8 cellular contexts compared by ENCODE assay signal in genomic region chr12:132954471-132955048, GRCh38. TPM values are rescaled to one million over a fixed set of nuclear protein-coding genes. Genes with fewer than 3 reads are reported as not detected.
DNase-seq lines count a peak whose midpoint lies in the region; ATAC-seq and TF ChIP-seq lines count a peak whose summit lies in the region.
"Had no signal": no experiment of that assay in that cellular context is flagged by ENCODE, and none has a peak within 500 bp of the region (broad histone marks: within the 10 kb centered on the region; RNA-seq: fewer than 3 reads in every experiment).

No MANE protein-coding gene starts in this region.

- peak overlapping the region; percentile 87 for H3K4me3 ChIP-seq in GM23338
- no peak overlapping the region for H3K4me3 ChIP-seq in SU-DHL-6 (ENCODE audit: insufficient read depth, low read length, poor library complexity, severe bottlenecking)
- H3K4me3 ChIP-seq in fibroblast of mammary gland (ENCODE audit: control insufficient read depth, low read depth, low read length): peak overlapping the region; percentile 89
- H3K4me3 ChIP-seq in skeletal muscle cell (ENCODE audit: low read depth, low read length): peak overlapping the region; percentile 90

- H3F3A ChIP-seq in GM23338 (replicated peaks; ENCODE audit: low read depth) (peaks cover 22% of the 10 kb centered on the region), SU-DHL-6 (ENCODE audit: insufficient read depth) (peaks cover 13% of the 10 kb centered on the region; the same call in 1 of the 2 replicates)

- H3K27me3 ChIP-seq in GM23338 (ENCODE audit: insufficient read depth) (no peaks in the 10 kb centered on the region), SU-DHL-6 (ENCODE audit: low read length) (no peaks in the 10 kb centered on the region)

- peaks cover 49% of the 10 kb centered on the region for H3K36me3 Mint-ChIP-seq in GM23338 (ENCODE audit: low read depth)

- H3K27me3 Mint-ChIP-seq in GM23338 (ENCODE audit: insufficient read depth, low read depth, poor library complexity): peaks cover 24% of the 10 kb centered on the region

- no peak for ATAC-seq in GM23338
- no peak for ATAC-seq in HG03139 (IDR thresholded peaks at IDR 0.05; ENCODE audit: unreplicated experiment)

- peak overlapping the region; percentile 88 for H3K4me2 ChIP-seq in GM23338
- H3K4me2 ChIP-seq in SU-DHL-6 (ENCODE audit: low read depth, low read length, poor library complexity, severe bottlenecking): peak overlapping the region; percentile 59

- H3K36me3 ChIP-seq in GM23338 (ENCODE audit: insufficient read depth) (no peaks in the 10 kb centered on the region), SU-DHL-6 (ENCODE audit: low read length) (no peaks in the 10 kb centered on the region)

- peaks cover 31% of the 10 kb centered on the region; the same call in 1 of the 2 replicates for H3K9me3 ChIP-seq in SU-DHL-6 (ENCODE audit: insufficient read depth, low read length)

- no peak overlapping the region for H2AFZ ChIP-seq in GM23338
- H2AFZ ChIP-seq in SU-DHL-6 (ENCODE audit: low read depth, low read length, severe bottlenecking): no peak overlapping the region

- peaks cover 5% of the 10 kb centered on the region; the same call in 1 of the 2 replicates for H3K4me1 ChIP-seq in GM23338 (ENCODE audit: insufficient read depth)

- H3K9me2 ChIP-seq in GM23338 (ENCODE audit: insufficient read depth) (no peaks in the 10 kb centered on the region), SU-DHL-6 (replicated peaks; ENCODE audit: insufficient read depth, low read length) (no peaks in the 10 kb centered on the region)

- DNase-seq in GM23338 (ENCODE audit: low spot score): no peak
- peak; percentile 20 for DNase-seq in fibroblast of mammary gland (ENCODE audit: low read depth)
- no peak for DNase-seq in skeletal muscle cell (ENCODE audit: low read depth)
- no peak for DNase-seq in DMS 273 (lab: John Stamatoyannopoulos, UW; ENCODE audit: unreplicated experiment)
- DNase-seq in SKM-1 (lab: John Stamatoyannopoulos, UW; ENCODE audit: unreplicated experiment): no peak
- DNase-seq: activated gamma-delta T cell had no signal

- peaks cover 26% of the 10 kb centered on the region for H3K9me3 Mint-ChIP-seq in GM23338

- H3K4me3 Mint-ChIP-seq in GM23338: peak overlapping the region; percentile 87

- H3K27ac Mint-ChIP-seq in GM23338: no peak overlapping the region

- peaks cover 11% of the 10 kb centered on the region for H3K4me1 Mint-ChIP-seq in GM23338

- peaks cover 28% of the 10 kb centered on the region for H3K79me2 ChIP-seq in GM23338 (replicated peaks; ENCODE audit: insufficient read depth)
- peaks cover 24% of the 10 kb centered on the region for H3K79me2 ChIP-seq in SU-DHL-6 (ENCODE audit: insufficient read depth, low read length)

- H3K27ac ChIP-seq in GM23338 (ENCODE audit: low read depth): no peak overlapping the region
- H3K27ac ChIP-seq in SU-DHL-6 (ENCODE audit: low read depth, low read length): no peak overlapping the region

- TF ChIP-seq CTCF in GM23338 (conservative IDR thresholded peaks at IDR 0.05; ENCODE audit: low read depth in 2 of 2) (no peak), SU-DHL-6 (IDR thresholded peaks at IDR 0.05; ENCODE audit: insufficient read depth, low read length, poor library complexity, severe bottlenecking) (no peak), fibroblast of mammary gland (conservative IDR thresholded peaks at IDR 0.05; ENCODE audit: control insufficient read depth, insufficient read depth, low read depth, low read length) (no peak)

- H3K9ac ChIP-seq in SU-DHL-6 (ENCODE audit: low read length): no peak overlapping the region

- H4K20me1 ChIP-seq in GM23338 (replicated peaks; ENCODE audit: insufficient read depth) (no peaks in the 10 kb centered on the region), SU-DHL-6 (ENCODE audit: low read depth, low read length) (no peaks in the 10 kb centered on the region)

TF ChIP-seq in GM23338, 12 proteins besides CTCF, POLR2A, EP300 and RAD21 (continues in another document):
- TF ChIP-seq POLR2AphosphoS5 (IDR thresholded peaks at IDR 0.05; ENCODE audit: low read depth) (no peak), ZNF462 (CRISPR knock-in tag; IDR thresholded peaks at IDR 0.05) (no peak), EZH2phosphoT487 (IDR thresholded peaks at IDR 0.05; ENCODE audit: unreplicated experiment) (no peak), EZH2 (IDR thresholded peaks at IDR 0.05; ENCODE audit: low read depth, unreplicated experiment) (no peak), CREB1 (CRISPR knock-in tag; IDR thresholded peaks at IDR 0.05; ENCODE audit: low read depth) (no peak)

RNA-seq across cellular contexts. Expression of gene ZNF605, which starts 1.5 kb away (rescaled TPM):
- 14.4 and 17.1 TPM in 2 replicates for total RNA-seq in GM23338 (2014; rRNA removed; shearing (Covaris generic))
- polyA plus RNA-seq in GM23338 (2016; fragmentation: Nextera tagmentation; extraction: Ambion mirVana): 10.7 and 13.5 TPM in 2 replicates

RNA-seq across cellular contexts. Expression of gene ZNF26, which starts 31.6 kb away (rescaled TPM):
- total RNA-seq in GM23338 (2014; rRNA removed; shearing (Covaris generic)): 12.4 and 18.9 TPM in 2 replicates
- polyA plus RNA-seq in GM23338 (2016; fragmentation: Nextera tagmentation; extraction: Ambion mirVana): 2.5 and 4.8 TPM in 2 replicates
